In the genomic region with DNA sequence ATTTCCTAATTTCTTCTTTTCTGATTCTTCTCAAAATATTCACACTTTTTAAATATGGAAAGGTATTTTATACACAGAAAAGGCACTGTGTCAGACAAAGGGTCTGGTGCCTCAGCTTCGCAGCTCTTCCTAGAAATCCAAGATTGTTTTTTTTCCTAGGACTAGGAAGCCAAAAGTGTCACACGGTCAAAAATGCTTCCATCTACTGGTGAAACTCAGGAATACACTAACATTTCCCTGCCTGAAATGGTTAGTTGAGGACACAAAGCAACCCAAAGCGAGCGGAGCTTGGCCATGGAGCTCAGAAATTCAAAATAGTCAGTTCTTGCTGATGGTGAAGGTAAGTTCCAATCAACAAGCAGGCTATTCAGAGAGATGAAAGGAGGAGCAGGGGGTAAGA, we compare ENCODE assay signal across 8 cellular contexts.
DNase-seq lines count a peak whose midpoint lies in the region; ATAC-seq, FAIRE-seq and TF ChIP-seq lines count a peak whose summit lies in the region.

No MANE protein-coding gene starts in this region.

- H3K4me3 ChIP-seq in GM23338 (no peak overlapping the region), gastroesophageal sphincter (no peak overlapping the region), skeletal muscle cell (ENCODE audit: low read depth, low read length) (no peak overlapping the region)

- no peaks in the 10 kb centered on the region for H3K36me3 ChIP-seq in GM23338 (ENCODE audit: insufficient read depth)
- H3K36me3 ChIP-seq in gastroesophageal sphincter, result no peaks in the 10 kb centered on the region

- H3K27ac Mint-ChIP-seq in GM23338, result no peak overlapping the region

- 38 to 61% methylated on average over 2 of the region's 4 CpGs for WGBS in gastroesophageal sphincter (ENCODE audit: low coverage in 1 of 2), 2 donors

- H3K4me1 ChIP-seq in GM23338 (ENCODE audit: insufficient read depth), result no peaks in the 10 kb centered on the region
- H3K4me1 ChIP-seq in gastroesophageal sphincter, result peaks cover 0 to 20% (median 0%) of the 10 kb centered on the region in 3 donors

- H3K4me3 Mint-ChIP-seq in GM23338, result no peak overlapping the region

- H3K36me3 Mint-ChIP-seq in GM23338 (ENCODE audit: low read depth), result no peaks in the 10 kb centered on the region

- H3K27me3 ChIP-seq in GM23338 (ENCODE audit: insufficient read depth) (no peaks in the 10 kb centered on the region), gastroesophageal sphincter (no peaks in the 10 kb centered on the region)

- H3K27ac ChIP-seq in GM23338 (ENCODE audit: low read depth) (no peak overlapping the region), gastroesophageal sphincter (no peak overlapping the region)

- ATAC-seq in GM23338 (peak; percentile 73), gastroesophageal sphincter (no peak), HG03439 (IDR thresholded peaks at IDR 0.05; ENCODE audit: unreplicated experiment) (no peak), GM19328 (IDR thresholded peaks at IDR 0.05; ENCODE audit: unreplicated experiment) (no peak)

- H2AFZ ChIP-seq in GM23338, result peak overlapping the region; percentile 2; the same call in 1 of the 2 replicates

- no peaks in the 10 kb centered on the region for H3K9me3 ChIP-seq in gastroesophageal sphincter

- no peak overlapping the region for H3K4me2 ChIP-seq in GM23338

- no peak for TF ChIP-seq POLR2A in gastroesophageal sphincter (IDR thresholded peaks at IDR 0.05)

- no peaks in the 10 kb centered on the region for H3K9me3 Mint-ChIP-seq in GM23338

- H4K20me1 ChIP-seq in GM23338 (replicated peaks; ENCODE audit: insufficient read depth), result no peaks in the 10 kb centered on the region

- no peak for FAIRE-seq in RCC 7860 (lab: Jason Lieb, UNC)

- H3K4me1 Mint-ChIP-seq in GM23338, result no peaks in the 10 kb centered on the region

- H3K79me2 ChIP-seq in GM23338 (replicated peaks; ENCODE audit: insufficient read depth), result no peaks in the 10 kb centered on the region

- no peak for TF ChIP-seq EP300 in gastroesophageal sphincter (IDR thresholded peaks at IDR 0.05)

- peak; percentile 74 for DNase-seq in GM23338 (ENCODE audit: low spot score)
- peak; percentile 54 for DNase-seq in RCC 7860 (ENCODE audit: low spot score)
- DNase-seq in skeletal muscle cell (ENCODE audit: low read depth), result peak; percentile 14
- no peak for DNase-seq in COLO668 (lab: John Stamatoyannopoulos, UW; ENCODE audit: unreplicated experiment)
- DNase-seq in activated CD4-positive, CD25-positive, alpha-beta regulatory T cell treated with anti-CD3 and anti-CD28 coated beads, Interleukin-2, amount 50 U/mL, for 72 hours, result no peak

- H3F3A ChIP-seq in GM23338 (replicated peaks; ENCODE audit: low read depth), result no peaks in the 10 kb centered on the region

- H3K9me2 ChIP-seq in GM23338 (ENCODE audit: insufficient read depth), result 0 out of 2 replicates have a peak, but pooled peaks cover 3% of the 10 kb centered on the region

- peak; percentile 63 to 68 for TF ChIP-seq CTCF in GM23338 (conservative IDR thresholded peaks at IDR 0.05; ENCODE audit: low read depth in 2 of 2)
- TF ChIP-seq CTCF in gastroesophageal sphincter (IDR thresholded peaks at IDR 0.05), result peak in 3 of 4 experiments; percentile 47 to 58 (median 52)

- H3K27me3 Mint-ChIP-seq in GM23338 (ENCODE audit: insufficient read depth, low read depth, poor library complexity), result no peaks in the 10 kb centered on the region

TF ChIP-seq in GM23338, 12 proteins besides CTCF, POLR2A, EP300 and RAD21:
- TF ChIP-seq STAT1 (IDR thresholded peaks at IDR 0.05; ENCODE audit: unreplicated experiment), result no peak
- TF ChIP-seq EZH2phosphoT487 (IDR thresholded peaks at IDR 0.05; ENCODE audit: unreplicated experiment), result no peak
- TF ChIP-seq NANOG (IDR thresholded peaks at IDR 0.05; ENCODE audit: borderline replicate concordance), result no peak
- TF ChIP-seq, protein P1, sequence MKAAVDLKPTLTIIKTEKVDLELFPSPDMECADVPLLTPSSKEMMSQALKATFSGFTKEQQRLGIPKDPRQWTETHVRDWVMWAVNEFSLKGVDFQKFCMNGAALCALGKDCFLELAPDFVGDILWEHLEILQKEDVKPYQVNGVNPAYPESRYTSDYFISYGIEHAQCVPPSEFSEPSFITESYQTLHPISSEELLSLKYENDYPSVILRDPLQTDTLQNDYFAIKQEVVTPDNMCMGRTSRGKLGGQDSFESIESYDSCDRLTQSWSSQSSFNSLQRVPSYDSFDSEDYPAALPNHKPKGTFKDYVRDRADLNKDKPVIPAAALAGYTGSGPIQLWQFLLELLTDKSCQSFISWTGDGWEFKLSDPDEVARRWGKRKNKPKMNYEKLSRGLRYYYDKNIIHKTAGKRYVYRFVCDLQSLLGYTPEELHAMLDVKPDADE (IDR thresholded peaks at IDR 0.05), result no peak
- no peak for TF ChIP-seq POLR2AphosphoS5 (IDR thresholded peaks at IDR 0.05; ENCODE audit: low read depth)
- TF ChIP-seq EZH2 (IDR thresholded peaks at IDR 0.05; ENCODE audit: low read depth, unreplicated experiment), result no peak
- TF ChIP-seq CREB1 (CRISPR knock-in tag; IDR thresholded peaks at IDR 0.05; ENCODE audit: low read depth), result no peak

Comparison
In these comparisons a context has a peak if more than half of its experiments do, and no peak if none do; other contexts are left out.
1. DNase-seq: peak in GM23338 (single experiment), RCC 7860 (single experiment) and skeletal muscle cell (single experiment); none in COLO668 (single experiment) and activated CD4-positive, CD25-positive, alpha-beta regulatory T cell treated with anti-CD3 and anti-CD28 coated beads, Interleukin-2, amount 50 U/mL, for 72 hours (single experiment).